In the genomic region with DNA sequence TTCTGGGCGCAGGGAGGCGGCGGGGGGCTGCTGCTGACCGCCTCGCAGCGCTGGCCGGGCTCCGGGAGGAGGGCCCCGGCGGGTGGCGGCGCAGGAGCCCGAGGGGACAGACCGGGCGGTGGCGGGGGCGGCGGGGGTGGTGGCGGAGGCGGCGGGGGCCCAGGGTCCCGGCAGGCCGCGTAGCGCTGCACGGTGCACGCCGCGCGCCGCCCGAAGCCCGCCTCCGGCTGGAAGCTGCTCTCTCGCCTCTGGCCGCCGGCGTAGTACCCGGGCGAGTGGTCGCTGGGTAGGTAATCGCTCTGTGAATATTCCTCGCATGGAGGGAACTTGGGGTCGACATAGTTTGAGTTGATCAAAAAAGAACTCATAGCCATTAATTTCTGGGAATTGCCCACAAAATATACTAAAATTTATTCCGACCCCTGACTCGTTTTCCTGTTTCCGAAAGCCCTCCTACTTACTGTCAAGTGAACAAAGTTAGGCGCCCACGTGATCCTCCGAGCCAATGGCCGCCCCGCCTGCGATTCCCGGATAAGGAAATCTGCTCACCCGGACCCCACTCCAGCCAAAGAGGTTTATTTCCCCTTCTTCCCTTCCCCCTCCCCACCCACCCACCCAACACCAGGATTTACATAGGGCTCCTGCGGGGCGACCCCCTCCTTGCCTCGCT, we compare ENCODE assay signal across 8 cellular contexts. TPM values are rescaled to one million over a fixed set of nuclear protein-coding genes. Genes with fewer than 3 reads are reported as not detected.
DNase-seq lines count a peak whose midpoint lies in the region; ATAC-seq and TF ChIP-seq lines count a peak whose summit lies in the region.

A gene (minus strand): TSS at position 405 of the 670 bp plus-strand sequence. CDS start 31 bp downstream, at position 374.

- H3K36me3 Mint-ChIP-seq in stimulated activated naive CD8-positive, alpha-beta T cell treated with anti-CD3 and anti-CD28 coated beads, Interleukin-15, Interleukin-2, amounts not matched to agents 100 ng/mL and 50 ng/mL, for 24 hours (ENCODE audit: low read depth) = no peaks in the 10 kb centered on the region
- H3K36me3 Mint-ChIP-seq in HFFc6 (ENCODE audit: low read depth) = no peaks in the 10 kb centered on the region

- peak; percentile 62 for ATAC-seq in GM19351 (IDR thresholded peaks at IDR 0.05; ENCODE audit: unreplicated experiment)

- no peaks in the 10 kb centered on the region for H3K9me3 Mint-ChIP-seq in stimulated activated naive CD8-positive, alpha-beta T cell treated with anti-CD3 and anti-CD28 coated beads, Interleukin-15, Interleukin-2, amounts not matched to agents 100 ng/mL and 50 ng/mL, for 24 hours
- no peaks in the 10 kb centered on the region for H3K9me3 Mint-ChIP-seq in HFFc6

- H3K4me3 ChIP-seq in mononuclear cell (ENCODE audit: low read length) = peak within 1 kb of the TSS; percentile 56

- peak within 1 kb of the TSS; percentile 88 for H3K4me3 Mint-ChIP-seq in stimulated activated naive CD8-positive, alpha-beta T cell treated with anti-CD3 and anti-CD28 coated beads, Interleukin-15, Interleukin-2, amounts not matched to agents 100 ng/mL and 50 ng/mL, for 24 hours
- H3K4me3 Mint-ChIP-seq in HFFc6 = no peak within 1 kb of the TSS

- H3K4me1 ChIP-seq in mononuclear cell (ENCODE audit: insufficient read depth, low read length) = peaks cover 45% of the 10 kb centered on the region

- DNase-seq in A172 (ENCODE audit: low spot score) (peak; percentile 71), NCI-H1436 (lab: John Stamatoyannopoulos, UW) (peak; percentile 38), ecto neural progenitor cell (ENCODE audit: low spot score) (peak; percentile 86), HFFc6 (no peak)
- DNase-seq in activated CD4-positive, alpha-beta T cell treated with anti-CD3 and anti-CD28 coated beads for 1 hour = peak; percentile 35

- H3K4me1 Mint-ChIP-seq in stimulated activated naive CD8-positive, alpha-beta T cell treated with anti-CD3 and anti-CD28 coated beads, Interleukin-15, Interleukin-2, amounts not matched to agents 100 ng/mL and 50 ng/mL, for 24 hours (ENCODE audit: low read depth) = peaks cover 42% of the 10 kb centered on the region
- H3K4me1 Mint-ChIP-seq in HFFc6 (ENCODE audit: low read depth) = peaks cover 7% of the 10 kb centered on the region; the same call in 1 of the 2 replicates

- TF ChIP-seq CTCF in HFFc6 (IDR thresholded peaks at IDR 0.05) = no peak

- peaks cover 73% of the 10 kb centered on the region for H3K27me3 ChIP-seq in mononuclear cell (ENCODE audit: insufficient read depth, low read length)

- no peaks in the 10 kb centered on the region for H3K9me3 ChIP-seq in mononuclear cell (ENCODE audit: low read depth, low read length)

- peaks cover 52% of the 10 kb centered on the region for H3K27me3 Mint-ChIP-seq in stimulated activated naive CD8-positive, alpha-beta T cell treated with anti-CD3 and anti-CD28 coated beads, Interleukin-15, Interleukin-2, amounts not matched to agents 100 ng/mL and 50 ng/mL, for 24 hours
- H3K27me3 Mint-ChIP-seq in HFFc6 (ENCODE audit: insufficient read depth) = peaks cover 84% of the 10 kb centered on the region

- peak within 1 kb of the TSS; percentile 77 for H3K27ac Mint-ChIP-seq in stimulated activated naive CD8-positive, alpha-beta T cell treated with anti-CD3 and anti-CD28 coated beads, Interleukin-15, Interleukin-2, amounts not matched to agents 100 ng/mL and 50 ng/mL, for 24 hours
- no peak within 1 kb of the TSS for H3K27ac Mint-ChIP-seq in HFFc6

RNA-seq across cellular contexts. Expression of the gene that starts here (rescaled TPM):
- total RNA-seq in A172 (2014; rRNA removed; shearing (Covaris generic)) = 5.1 and 6.3 TPM in 2 replicates
- 0.31 TPM for total RNA-seq in mononuclear cell
- not detected for total RNA-seq in HFFc6 (2021; fragmentation: NEBNext Ultra II Directional; extraction: Animal tissue kit (Norgen Biotek cat#: 25700))
